Comparison of ENCODE assay signal across 1 cellular context in the genomic region with DNA sequence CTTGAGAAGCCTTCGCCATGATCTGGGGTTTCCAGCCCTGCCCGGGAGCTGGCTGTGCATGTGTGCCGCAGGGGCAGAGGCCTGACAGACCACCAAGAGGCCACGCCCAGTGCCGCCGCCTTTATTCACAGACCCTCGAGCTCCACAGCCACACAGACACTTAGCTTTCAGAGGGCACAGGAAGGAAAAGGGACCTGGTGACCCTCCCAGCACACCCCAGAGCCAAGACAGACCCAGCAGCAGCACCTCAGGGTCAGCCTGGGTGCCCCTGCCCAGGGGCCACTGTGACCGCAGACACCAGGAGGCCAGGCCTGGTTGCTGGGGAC.
A peak's percentile ranks its signal among the peaks of the same experiment; 100 is the strongest.
TF ChIP-seq lines count a peak whose summit lies in the region.

No MANE protein-coding gene starts in this region.

TF ChIP-seq in K562, 482 proteins besides CTCF, POLR2A, EP300 and RAD21:
- TF ChIP-seq ZNF707 (CRISPR knock-in tag; conservative IDR thresholded peaks at IDR 0.05): no peak
- TF ChIP-seq RBM39 (optimal IDR thresholded peaks at IDR 0.05; ENCODE audit: low read depth, low read length): no peak
- 0 out of 2 replicates have a peak, but pooled peaks have one; percentile 53 for TF ChIP-seq NFRKB (IDR thresholded peaks at IDR 0.05; ENCODE audit: low read depth)
- TF ChIP-seq FOSL1 (tag; conservative IDR thresholded peaks at IDR 0.05): 0 out of 2 replicates have a peak, but pooled peaks have one; percentile 9
- no peak for TF ChIP-seq XRCC4 (IDR thresholded peaks at IDR 0.05; ENCODE audit: extremely low read depth, insufficient read depth, insufficient read length)
- 0 out of 4 replicates have a peak, but pooled peaks of 1 of the 2 experiments have one; percentile 6 for TF ChIP-seq NRF1 (conservative IDR thresholded peaks at IDR 0.05 in 1 of 2, IDR thresholded peaks at IDR 0.05 in 1 of 2)
- TF ChIP-seq, protein P1, sequence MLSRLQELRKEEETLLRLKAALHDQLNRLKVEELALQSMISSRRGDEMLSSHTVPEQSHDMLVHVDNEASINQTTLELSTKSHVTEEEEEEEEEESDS (CRISPR knock-in tag; IDR thresholded peaks at IDR 0.05): no peak
- TF ChIP-seq, protein P2, sequence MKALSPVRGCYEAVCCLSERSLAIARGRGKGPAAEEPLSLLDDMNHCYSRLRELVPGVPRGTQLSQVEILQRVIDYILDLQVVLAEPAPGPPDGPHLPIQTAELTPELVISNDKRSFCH (CRISPR knock-in tag; IDR thresholded peaks at IDR 0.05): no peak
- TF ChIP-seq, protein P2 (tag; IDR thresholded peaks at IDR 0.05): 0 out of 2 replicates have a peak, but pooled peaks have one; percentile 85
- TF ChIP-seq, protein P3, sequence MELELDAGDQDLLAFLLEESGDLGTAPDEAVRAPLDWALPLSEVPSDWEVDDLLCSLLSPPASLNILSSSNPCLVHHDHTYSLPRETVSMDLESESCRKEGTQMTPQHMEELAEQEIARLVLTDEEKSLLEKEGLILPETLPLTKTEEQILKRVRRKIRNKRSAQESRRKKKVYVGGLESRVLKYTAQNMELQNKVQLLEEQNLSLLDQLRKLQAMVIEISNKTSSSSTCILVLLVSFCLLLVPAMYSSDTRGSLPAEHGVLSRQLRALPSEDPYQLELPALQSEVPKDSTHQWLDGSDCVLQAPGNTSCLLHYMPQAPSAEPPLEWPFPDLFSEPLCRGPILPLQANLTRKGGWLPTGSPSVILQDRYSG (tag; conservative IDR thresholded peaks at IDR 0.05; ENCODE audit: low read depth): 0 out of 2 replicates have a peak, but pooled peaks have one; percentile 10
- peak; percentile 12; the same call in 1 of the 2 replicates for TF ChIP-seq RBFOX2 (IDR thresholded peaks at IDR 0.05; ENCODE audit: low read depth, low read length)
- TF ChIP-seq RBBP5 (IDR thresholded peaks at IDR 0.05; ENCODE audit: borderline replicate concordance, insufficient read depth, low read length, poor library complexity, severe bottlenecking): peak; percentile 11
- no peak for TF ChIP-seq TCF3 (CRISPR knock-in tag; IDR thresholded peaks at IDR 0.05)
